Comparison of ENCODE assay signal across 23 cellular contexts in genomic region chr1:214458541-214458940, GRCh38.
"Had no signal": no experiment of that assay in that cellular context is flagged by ENCODE, and none has a peak within 500 bp of the region (broad histone marks: within the 10 kb centered on the region; RNA-seq: fewer than 3 reads in every experiment).

No MANE protein-coding gene starts in this region.

- H3K36me3 Mint-ChIP-seq: natural killer cell treated with Interleukin-12 subunit alpha and Interleukin-12 subunit beta and Interleukin-15 and Interleukin-18, amount 100 ng/mL, for 72 hours had no signal

- H3K9me3 Mint-ChIP-seq: mesothelial cell of epicardium; natural killer cell treated with Interleukin-12 subunit alpha and Interleukin-12 subunit beta and Interleukin-15 and Interleukin-18, amount 100 ng/mL, for 72 hours had no signal

- ATAC-seq: lower lobe of right lung; natural killer cell treated with Interleukin-12 subunit alpha and Interleukin-12 subunit beta and Interleukin-15 and Interleukin-18, amount 100 ng/mL, for 72 hours; stimulated activated naive CD8-positive, alpha-beta T cell treated with anti-CD3 and anti-CD28 coated beads, Interleukin-15, Interleukin-2, amounts not matched to agents 100 U/mL and 50 U/mL, for 24 hours had no signal

- H3K4me3 ChIP-seq: colonic mucosa, lower lobe of right lung, right atrium auricular region, skin epidermis, tibial nerve, uterus had no signal

- H3K27me3 ChIP-seq: brain microvascular endothelial cell, colonic mucosa, neutrophil, right atrium auricular region, tibial nerve, uterus had no signal

- H3K27ac ChIP-seq: brain microvascular endothelial cell, colonic mucosa, lower lobe of right lung, neutrophil, right atrium auricular region, skin epidermis, tibial nerve, uterus, WERI-Rb-1 had no signal

- H3K9me3 ChIP-seq: colonic mucosa, lower lobe of right lung, neutrophil, right atrium auricular region, tibial nerve, uterus had no signal

- H3K36me3 ChIP-seq: colonic mucosa, lower lobe of right lung, neutrophil, right atrium auricular region, tibial nerve, uterus, WERI-Rb-1 had no signal

- H3K27ac Mint-ChIP-seq: mesothelial cell of epicardium; natural killer cell treated with Interleukin-12 subunit alpha and Interleukin-12 subunit beta and Interleukin-15 and Interleukin-18, amount 100 ng/mL, for 72 hours had no signal

- H3K4me3 Mint-ChIP-seq: mesothelial cell of epicardium; natural killer cell treated with Interleukin-12 subunit alpha and Interleukin-12 subunit beta and Interleukin-15 and Interleukin-18, amount 100 ng/mL, for 72 hours had no signal

- DNase-seq: activated CD4-positive, alpha-beta T cell treated with anti-CD3 and anti-CD28 coated beads for 1 hour; activated CD4-positive, alpha-beta T cell treated with anti-CD3 and anti-CD28 coated beads, Interleukin-2, amount 50 U/mL, for 4 hours; activated naive CD4-positive, alpha-beta T cell treated with Interleukin-2 at 50 U/mL for 16 hours; brain microvascular endothelial cell; central memory CD4-positive, alpha-beta T cell; colonic mucosa; effector CD4-positive, alpha-beta T cell; foreskin melanocyte; hypothalamus; islet precursor cell; lower lobe of right lung; posterior cingulate gyrus; stimulated activated naive CD8-positive, alpha-beta T cell treated with anti-CD3 and anti-CD28 coated beads, Interleukin-15, Interleukin-2, amounts not matched to agents 100 U/mL and 50 U/mL, for 24 hours; SW 1271; T-helper 2 cell; uterus; WERI-Rb-1 had no signal

- H3K4me1 ChIP-seq: colonic mucosa, uterus had no signal
